In the genomic region with DNA sequence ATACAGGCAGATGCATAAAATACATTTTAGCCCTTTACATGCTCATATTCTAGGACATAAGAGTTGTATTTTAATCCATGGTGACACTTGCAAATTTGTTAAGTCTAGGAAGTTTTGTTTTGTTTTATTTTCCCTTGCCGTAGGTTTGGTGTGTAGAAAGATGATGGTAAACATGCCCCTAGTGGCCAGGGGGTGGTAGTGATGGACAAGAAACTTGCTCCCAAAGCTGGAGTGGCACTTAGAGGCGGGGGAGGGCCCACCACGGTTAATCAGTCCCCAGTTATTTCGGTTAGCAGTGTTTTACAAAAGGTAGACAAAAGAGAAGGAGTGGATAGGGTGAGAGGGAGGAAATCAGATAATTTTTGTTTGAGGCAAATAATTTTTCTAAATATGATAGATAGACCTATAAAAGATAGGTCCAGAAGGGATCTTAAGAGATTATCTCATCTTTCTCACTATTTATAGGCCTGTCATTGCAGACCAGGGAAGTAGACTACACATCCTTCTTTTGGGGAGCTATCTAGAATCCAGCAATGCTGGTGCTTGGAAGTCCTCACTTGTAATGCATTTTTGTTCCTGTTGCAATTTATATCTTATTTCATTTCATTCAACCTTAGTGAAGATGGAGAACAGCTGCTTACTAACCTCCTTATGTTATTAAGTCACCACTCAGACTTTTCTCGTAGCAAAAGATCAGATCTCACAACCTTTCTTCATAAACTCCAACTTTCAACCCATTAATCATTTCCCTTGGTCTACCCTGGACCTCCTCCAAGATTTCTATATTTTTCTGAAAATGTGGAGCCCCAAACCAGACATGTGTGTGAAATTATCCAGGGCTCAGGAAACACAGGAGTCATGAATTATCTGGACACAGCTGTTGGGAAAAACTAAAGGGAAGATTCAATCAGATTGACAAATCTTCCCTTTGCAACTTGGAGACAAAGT, we compare ENCODE assay signal across 9 cellular contexts. TPM values are rescaled to one million over a fixed set of nuclear protein-coding genes. Genes with fewer than 3 reads are reported as not detected.
DNase-seq lines count a peak whose midpoint lies in the region; ATAC-seq, FAIRE-seq and TF ChIP-seq lines count a peak whose summit lies in the region.
"Had no signal": no experiment of that assay in that cellular context is flagged by ENCODE, and none has a peak within 500 bp of the region (broad histone marks: within the 10 kb centered on the region; RNA-seq: fewer than 3 reads in every experiment).

No MANE protein-coding gene starts in this region.

- H3K4me1 ChIP-seq in A549 = peaks cover 24% of the 10 kb centered on the region; the same call in 2 of the 3 replicates
- H3K4me1 ChIP-seq in testis = peaks cover 7% of the 10 kb centered on the region

- WGBS in A549 (ENCODE audit: missing lambda C conversion rate) = 34% methylated on average over 5 of the region's 5 CpGs
- 32% methylated on average over 5 of the region's 5 CpGs for WGBS in testis, 2 donors

- H3K4me3 ChIP-seq in A549 (no peak overlapping the region), NB4 (ENCODE audit: low read depth, low read length) (no peak overlapping the region), epithelial cell of proximal tubule (ENCODE audit: low read depth, low read length) (no peak overlapping the region), testis (no peak overlapping the region)

- TF ChIP-seq POLR2A in A549 (IDR thresholded peaks at IDR 0.05; ENCODE audit: low read length) (no peak), GM12892 (IDR thresholded peaks at IDR 0.05; ENCODE audit: low read depth, low read length) (no peak), NB4 (IDR thresholded peaks at IDR 0.05; ENCODE audit: extremely low read depth, insufficient read length) (no peak), testis (IDR thresholded peaks at IDR 0.05) (no peak)

- H3K27me3 Mint-ChIP-seq in activated T-cell treated with anti-CD3 and anti-CD28 coated beads, Interleukin-2, amount 50 U/mL, for 24 hours = peaks cover 58% of the 10 kb centered on the region

- TF ChIP-seq CTCF in A549 (IDR thresholded peaks at IDR 0.05) = peak; percentile 41
- peak; percentile 81 for TF ChIP-seq CTCF in NB4 (IDR thresholded peaks at IDR 0.05; ENCODE audit: low read depth, low read length)
- TF ChIP-seq CTCF in epithelial cell of proximal tubule (conservative IDR thresholded peaks at IDR 0.05; ENCODE audit: low read depth, low read length) = peak; percentile 88
- TF ChIP-seq CTCF in testis (IDR thresholded peaks at IDR 0.05) = peak in 2 of 3 experiments; percentile 26 to 74

- H3K4me1 Mint-ChIP-seq in activated T-cell treated with anti-CD3 and anti-CD28 coated beads, Interleukin-2, amount 50 U/mL, for 24 hours (ENCODE audit: low read depth) = peaks cover 7% of the 10 kb centered on the region

- no peak overlapping the region for H3K27ac ChIP-seq in A549
- no peak overlapping the region for H3K27ac ChIP-seq in testis

- no peaks in the 10 kb centered on the region for H3K36me3 ChIP-seq in testis (ENCODE audit: low read depth, missing control alignments)

- no peak overlapping the region for H3K4me2 ChIP-seq in A549

- H3K36me3 Mint-ChIP-seq in activated T-cell treated with anti-CD3 and anti-CD28 coated beads, Interleukin-2, amount 50 U/mL, for 24 hours (ENCODE audit: low read depth) = no peaks in the 10 kb centered on the region

- peak; percentile 53 to 64 for DNase-seq in A549 (ENCODE audit: low read depth in 1 of 2, low spot score in 1 of 2)
- DNase-seq in GM12892 (ENCODE audit: insufficient read length) = no peak
- peak; percentile 37 for DNase-seq in NB4 (ENCODE audit: low read depth)
- DNase-seq in epithelial cell of proximal tubule (ENCODE audit: low read depth) = no peak
- DNase-seq in testis = peak; percentile 42
- no peak for DNase-seq in activated T-cell treated with anti-CD3 and anti-CD28 coated beads, Interleukin-2, amount 50 U/mL, for 24 hours
- no peak for DNase-seq in epidermal melanocyte (ENCODE audit: insufficient read length, low spot score)

- POLR2A ChIA-PET in A549 (lab: Yijun Ruan, JAX) = interaction anchor here (0.6 to 1.0 kb wide), 2 partner anchors 12 to 400 kb away, joined by 5 to 9 read pairs; no protein-coding TSS in a partner anchor

- H3K4me3 Mint-ChIP-seq in activated T-cell treated with anti-CD3 and anti-CD28 coated beads, Interleukin-2, amount 50 U/mL, for 24 hours = no peak overlapping the region
- H3K4me3 Mint-ChIP-seq: stimulated activated naive CD8-positive, alpha-beta T cell treated with anti-CD3 and anti-CD28 coated beads, Interleukin-15, Interleukin-2, amounts not matched to agents 100 ng/mL and 50 ng/mL, for 24 hours had no signal

- TF ChIP-seq RAD21 in A549 (conservative IDR thresholded peaks at IDR 0.05 in 1 of 2, IDR thresholded peaks at IDR 0.05 in 1 of 2) = peak; percentile 31 to 40; a peak in 3 of 5 replicates

- H3K27ac Mint-ChIP-seq in activated T-cell treated with anti-CD3 and anti-CD28 coated beads, Interleukin-2, amount 50 U/mL, for 24 hours = no peak overlapping the region
- H3K27ac Mint-ChIP-seq: stimulated activated naive CD8-positive, alpha-beta T cell treated with anti-CD3 and anti-CD28 coated beads, Interleukin-15, Interleukin-2, amounts not matched to agents 100 ng/mL and 50 ng/mL, for 24 hours had no signal

- H3K27me3 ChIP-seq in testis = no peaks in the 10 kb centered on the region

- ATAC-seq in A549 (peak in 1 of 2 experiments; percentile 49; a peak in 2 of 6 replicates), HG02571 (IDR thresholded peaks at IDR 0.05; ENCODE audit: unreplicated experiment) (peak; percentile 77)

- no peaks in the 10 kb centered on the region for H3K9me3 Mint-ChIP-seq in activated T-cell treated with anti-CD3 and anti-CD28 coated beads, Interleukin-2, amount 50 U/mL, for 24 hours
- H3K9me3 Mint-ChIP-seq: stimulated activated naive CD8-positive, alpha-beta T cell treated with anti-CD3 and anti-CD28 coated beads, Interleukin-15, Interleukin-2, amounts not matched to agents 100 ng/mL and 50 ng/mL, for 24 hours had no signal

- FAIRE-seq in A549 (lab: Jason Lieb, UNC) (no peak), GM12892 (lab: Jason Lieb, UNC) (peak; percentile 90)

- H3K9me3 ChIP-seq in A549 = no peaks in the 10 kb centered on the region
- H3K9me3 ChIP-seq in testis = no peaks in the 10 kb centered on the region

- no peak for TF ChIP-seq EP300 in A549 (IDR thresholded peaks at IDR 0.05)

- intact Hi-C loops in testis (cut with DNase I; ENCODE audit: low total_unique reads) = no loop called here

- CTCF ChIA-PET in A549 (lab: Yijun Ruan, JAX) = interaction anchor here (0.7 to 1.5 kb wide), 3 partner anchors 10 to 406 kb away, joined by 3 to 6 read pairs (median 4); no protein-coding TSS in a partner anchor

TF ChIP-seq in A549, 52 proteins besides CTCF, POLR2A, EP300 and RAD21 (continues in another document):
- TF ChIP-seq RARB (CRISPR knock-in tag; IDR thresholded peaks at IDR 0.05) (no peak), NPAS2 (CRISPR knock-in tag; IDR thresholded peaks at IDR 0.05; ENCODE audit: borderline replicate concordance) (no peak), MYC (IDR thresholded peaks at IDR 0.05; ENCODE audit: borderline replicate concordance, low read length) (no peak), TFCP2L1 (CRISPR knock-in tag; IDR thresholded peaks at IDR 0.05) (no peak), RFX5 (IDR thresholded peaks at IDR 0.05) (no peak)
- TF ChIP-seq, protein P1, sequence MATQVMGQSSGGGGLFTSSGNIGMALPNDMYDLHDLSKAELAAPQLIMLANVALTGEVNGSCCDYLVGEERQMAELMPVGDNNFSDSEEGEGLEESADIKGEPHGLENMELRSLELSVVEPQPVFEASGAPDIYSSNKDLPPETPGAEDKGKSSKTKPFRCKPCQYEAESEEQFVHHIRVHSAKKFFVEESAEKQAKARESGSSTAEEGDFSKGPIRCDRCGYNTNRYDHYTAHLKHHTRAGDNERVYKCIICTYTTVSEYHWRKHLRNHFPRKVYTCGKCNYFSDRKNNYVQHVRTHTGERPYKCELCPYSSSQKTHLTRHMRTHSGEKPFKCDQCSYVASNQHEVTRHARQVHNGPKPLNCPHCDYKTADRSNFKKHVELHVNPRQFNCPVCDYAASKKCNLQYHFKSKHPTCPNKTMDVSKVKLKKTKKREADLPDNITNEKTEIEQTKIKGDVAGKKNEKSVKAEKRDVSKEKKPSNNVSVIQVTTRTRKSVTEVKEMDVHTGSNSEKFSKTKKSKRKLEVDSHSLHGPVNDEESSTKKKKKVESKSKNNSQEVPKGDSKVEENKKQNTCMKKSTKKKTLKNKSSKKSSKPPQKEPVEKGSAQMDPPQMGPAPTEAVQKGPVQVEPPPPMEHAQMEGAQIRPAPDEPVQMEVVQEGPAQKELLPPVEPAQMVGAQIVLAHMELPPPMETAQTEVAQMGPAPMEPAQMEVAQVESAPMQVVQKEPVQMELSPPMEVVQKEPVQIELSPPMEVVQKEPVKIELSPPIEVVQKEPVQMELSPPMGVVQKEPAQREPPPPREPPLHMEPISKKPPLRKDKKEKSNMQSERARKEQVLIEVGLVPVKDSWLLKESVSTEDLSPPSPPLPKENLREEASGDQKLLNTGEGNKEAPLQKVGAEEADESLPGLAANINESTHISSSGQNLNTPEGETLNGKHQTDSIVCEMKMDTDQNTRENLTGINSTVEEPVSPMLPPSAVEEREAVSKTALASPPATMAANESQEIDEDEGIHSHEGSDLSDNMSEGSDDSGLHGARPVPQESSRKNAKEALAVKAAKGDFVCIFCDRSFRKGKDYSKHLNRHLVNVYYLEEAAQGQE (IDR thresholded peaks at IDR 0.05) = no peak
- TF ChIP-seq, protein P2, sequence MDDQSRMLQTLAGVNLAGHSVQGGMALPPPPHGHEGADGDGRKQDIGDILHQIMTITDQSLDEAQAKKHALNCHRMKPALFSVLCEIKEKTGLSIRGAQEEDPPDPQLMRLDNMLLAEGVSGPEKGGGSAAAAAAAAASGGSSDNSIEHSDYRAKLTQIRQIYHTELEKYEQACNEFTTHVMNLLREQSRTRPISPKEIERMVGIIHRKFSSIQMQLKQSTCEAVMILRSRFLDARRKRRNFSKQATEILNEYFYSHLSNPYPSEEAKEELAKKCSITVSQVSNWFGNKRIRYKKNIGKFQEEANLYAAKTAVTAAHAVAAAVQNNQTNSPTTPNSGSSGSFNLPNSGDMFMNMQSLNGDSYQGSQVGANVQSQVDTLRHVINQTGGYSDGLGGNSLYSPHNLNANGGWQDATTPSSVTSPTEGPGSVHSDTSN (IDR thresholded peaks at IDR 0.05) = no peak
- TF ChIP-seq, protein P3, sequence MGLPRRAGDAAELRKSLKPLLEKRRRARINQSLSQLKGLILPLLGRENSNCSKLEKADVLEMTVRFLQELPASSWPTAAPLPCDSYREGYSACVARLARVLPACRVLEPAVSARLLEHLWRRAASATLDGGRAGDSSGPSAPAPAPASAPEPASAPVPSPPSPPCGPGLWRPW (IDR thresholded peaks at IDR 0.05) = no peak

RNA-seq across cellular contexts. Expression of a gene that starts 5.9 kb away (rescaled TPM):
- polyA plus RNA-seq in A549 (2011; rRNA removed) = 25.4 and 33.7 TPM in 2 replicates
- 11.5 and 13.1 TPM in 2 replicates for polyA plus RNA-seq in A549 (2012; cell fraction: cytosol; rRNA removed)
- polyA plus RNA-seq in A549 (2012; cell fraction: nucleus; rRNA removed) = 14.7 and 21.5 TPM in 2 replicates
- polyA plus RNA-seq in A549 (2017; fragmentation: RNase III; extraction: RNeasy Plus Mini Kit Qiagen cat#74134 plus additional on column Dnase treatment) = 15.6 to 18.8 TPM (median 16.4 TPM) in 3 replicates
- polyA minus RNA-seq in A549 (2011; rRNA and poly(A)+ RNA removed) = 22.4 and 27.3 TPM in 2 replicates
- polyA plus RNA-seq in GM12892 (2012; ENCODE audit: missing spikeins) = not detected
- 5.8 and 9.5 TPM in 2 replicates for total RNA-seq in epithelial cell of proximal tubule
- under 1 TPM; 0.62 to 0.87 TPM for total RNA-seq in testis
- 1.1 TPM for polyA plus RNA-seq in testis (ENCODE audit: insufficient read depth, low read depth, low replicate concordance)

Comparison
In these comparisons a context has a peak if more than half of its experiments do, and no peak if none do; other contexts are left out.
1. DNase-seq: peak in A549 (2 of 2), NB4 (single experiment) and testis (single experiment); none in GM12892 (single experiment), epithelial cell of proximal tubule (single experiment), activated T-cell treated with anti-CD3 and anti-CD28 coated beads, Interleukin-2, amount 50 U/mL, for 24 hours (single experiment) and epidermal melanocyte (single experiment).
2. Peak in every context shown above with its lines, with median percentiles within 50 percentile points of each other: CTCF ChIP-seq.